In the genomic region with DNA sequence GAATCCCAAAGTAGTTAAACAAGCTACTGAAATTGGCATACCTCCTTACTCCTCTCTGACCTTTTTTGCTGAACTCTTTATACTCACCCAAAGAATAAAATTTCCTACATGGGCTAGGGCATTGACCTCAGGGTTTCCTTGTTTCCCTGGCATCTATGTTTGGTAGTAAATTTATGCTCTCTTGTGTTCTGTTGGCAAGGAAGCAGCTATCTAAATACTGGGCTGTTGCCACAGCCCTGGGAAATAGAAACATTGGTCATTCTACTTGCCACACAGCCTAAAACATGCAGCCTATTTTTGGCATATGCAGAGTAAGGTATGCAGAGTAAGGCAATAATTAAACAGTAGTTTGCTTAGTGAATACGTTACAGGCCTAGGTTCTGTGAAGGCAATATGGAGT, we compare ENCODE assay signal across 15 cellular contexts.
DNase-seq lines count a peak whose midpoint lies in the region; ATAC-seq and TF ChIP-seq lines count a peak whose summit lies in the region.
"Had no signal": no experiment of that assay in that cellular context is flagged by ENCODE, and none has a peak within 500 bp of the region (broad histone marks: within the 10 kb centered on the region; RNA-seq: fewer than 3 reads in every experiment).

No MANE protein-coding gene starts in this region.

- DNase-seq in AG10803 (ENCODE audit: low read depth), result peak; percentile 65
- peak; percentile 21 for DNase-seq in NCI-H1092 (lab: John Stamatoyannopoulos, UW)
- DNase-seq in epithelial cell of proximal tubule (ENCODE audit: low read depth), result peak; percentile 50
- peak; percentile 11 to 73 for DNase-seq in lung microvascular endothelial cell (ENCODE audit: low read depth in 2 of 2)
- no peak for DNase-seq in NOMO-1 treated with dmso at 0.1 percent for 144 hours (lab: John Stamatoyannopoulos, UW; ENCODE audit: unreplicated experiment)
- DNase-seq in activated gamma-delta T cell (lab: John Stamatoyannopoulos, UW), result no peak
- DNase-seq: activated CD4-positive, alpha-beta T cell treated with anti-CD3 and anti-CD28 coated beads, Interleukin-2, amount 10 ng/mL, durations not matched to agents 24 days and 14 days; brain microvascular endothelial cell; C1 segment of cervical spinal cord; KBM-7; naive thymus-derived CD4-positive, alpha-beta T cell; NCI-H1694 treated with DMSO at 0.1 percent for 48 hours; SW 1271 had no signal

- no peak for ATAC-seq in GM19035 (IDR thresholded peaks at IDR 0.05; ENCODE audit: unreplicated experiment)
- ATAC-seq in GM18909 (IDR thresholded peaks at IDR 0.05; ENCODE audit: poor library complexity, unreplicated experiment), result no peak
- ATAC-seq: naive thymus-derived CD4-positive, alpha-beta T cell had no signal

- H3K4me3 ChIP-seq in AG10803 (ENCODE audit: low read length) (no peak overlapping the region), epithelial cell of proximal tubule (ENCODE audit: low read depth, low read length) (no peak overlapping the region)

- no peak for TF ChIP-seq CTCF in AG10803 (conservative IDR thresholded peaks at IDR 0.05; ENCODE audit: low read length)
- TF ChIP-seq CTCF in epithelial cell of proximal tubule (conservative IDR thresholded peaks at IDR 0.05; ENCODE audit: low read depth, low read length), result no peak

Comparison
In these comparisons a context has a peak if more than half of its experiments do, and no peak if none do; other contexts are left out.
1. DNase-seq: peak in AG10803 (single experiment), NCI-H1092 (single experiment), epithelial cell of proximal tubule (single experiment) and lung microvascular endothelial cell (2 of 2); none in NOMO-1 treated with dmso at 0.1 percent for 144 hours (single experiment) and activated gamma-delta T cell (single experiment).